Comparison of ENCODE assay signal across 20 cellular contexts in the genomic region with DNA sequence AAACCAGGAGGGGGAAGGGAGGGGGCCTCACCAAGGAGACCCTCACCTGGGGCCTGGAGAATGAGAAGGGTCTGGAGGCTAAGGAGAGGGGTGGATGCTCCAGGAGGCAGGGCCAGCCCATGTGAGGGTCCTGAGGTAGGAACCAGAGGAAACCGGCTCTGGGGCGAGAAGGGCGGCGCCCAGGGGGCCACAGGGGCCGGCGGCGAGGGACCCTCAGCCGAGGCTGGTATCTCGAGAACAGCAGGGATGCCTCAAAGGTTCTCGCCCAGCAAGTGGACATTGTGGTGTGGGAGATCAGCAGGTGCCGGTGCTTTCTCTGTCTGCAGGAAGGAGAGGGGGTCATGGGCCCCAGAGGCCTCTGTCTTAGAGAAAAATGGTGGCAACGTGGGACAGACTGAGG. TPM values are rescaled to one million over a fixed set of nuclear protein-coding genes. Genes with fewer than 3 reads are reported as not detected.
DNase-seq lines count a peak whose midpoint lies in the region; ATAC-seq and TF ChIP-seq lines count a peak whose summit lies in the region.
"Had no signal": no experiment of that assay in that cellular context is flagged by ENCODE, and none has a peak within 500 bp of the region (broad histone marks: within the 10 kb centered on the region; RNA-seq: fewer than 3 reads in every experiment).

No MANE protein-coding gene starts in this region.

- H3K27ac Mint-ChIP-seq in nephron, result peak overlapping the region; percentile 71 to 88 (median 86)
- H3K27ac Mint-ChIP-seq: B cell; CD8-positive, alpha-beta T cell had no signal

- no peaks in the 10 kb centered on the region for H3K79me2 ChIP-seq in smooth muscle cell (ENCODE audit: low read depth)

- TF ChIP-seq CTCF in cardiac muscle cell (IDR thresholded peaks at IDR 0.05; ENCODE audit: low read depth, low read length) (no peak), WERI-Rb-1 (IDR thresholded peaks at IDR 0.05; ENCODE audit: low read depth, low read length) (no peak), nephron (IDR thresholded peaks at IDR 0.05; ENCODE audit: unreplicated experiment in 3 of 3) (no peak), smooth muscle cell (IDR thresholded peaks at IDR 0.05; ENCODE audit: borderline replicate concordance, insufficient read depth, poor library complexity, severe bottlenecking) (no peak), coronary artery (IDR thresholded peaks at IDR 0.05) (no peak)

- no peaks in the 10 kb centered on the region for H3K9me3 Mint-ChIP-seq in nephron
- H3K9me3 Mint-ChIP-seq: CD8-positive, alpha-beta T cell; IgD-negative memory B cell had no signal

- peak overlapping the region in 1 of 3 experiments; percentile 46 for H3K4me3 Mint-ChIP-seq in nephron
- H3K4me3 Mint-ChIP-seq: B cell; CD8-positive, alpha-beta T cell; IgD-negative memory B cell had no signal

- ATAC-seq in Right ventricle myocardium inferior, result no peak
- ATAC-seq: CD8-positive, alpha-beta T cell had no signal

- WGBS in smooth muscle cell (ENCODE audit: low lambda C conversion rate), result 84% methylated on average over 12 of the region's 12 CpGs

- H3K27me3 Mint-ChIP-seq in nephron (ENCODE audit: low read depth), result peaks cover 4% of the 10 kb centered on the region
- H3K27me3 Mint-ChIP-seq: B cell, IgD-negative memory B cell had no signal

- no peak overlapping the region for H3K9ac ChIP-seq in smooth muscle cell (ENCODE audit: low read depth)

- no peaks in the 10 kb centered on the region for H3K36me3 Mint-ChIP-seq in nephron (ENCODE audit: low read depth)
- H3K36me3 Mint-ChIP-seq: CD8-positive, alpha-beta T cell; IgD-negative memory B cell had no signal

- H3K36me3 ChIP-seq in cardiac muscle cell (no peaks in the 10 kb centered on the region), WERI-Rb-1 (no peaks in the 10 kb centered on the region), smooth muscle cell (ENCODE audit: low read depth) (no peaks in the 10 kb centered on the region)
- H3K36me3 ChIP-seq: SJCRH30 had no signal

- H3K27me3 ChIP-seq in cardiac muscle cell (no peaks in the 10 kb centered on the region), WERI-Rb-1 (ENCODE audit: insufficient read depth, low read depth, severe bottlenecking) (no peaks in the 10 kb centered on the region), smooth muscle cell (ENCODE audit: low read depth) (no peaks in the 10 kb centered on the region)

- no peak overlapping the region for H2AFZ ChIP-seq in smooth muscle cell (ENCODE audit: low read depth)

- H3K4me2 ChIP-seq in smooth muscle cell, result peak overlapping the region; percentile 71

- no peak for DNase-seq in cardiac muscle cell (ENCODE audit: low read depth in 1 of 2, low spot score in 1 of 2)
- no peak for DNase-seq in Right ventricle myocardium inferior (ENCODE audit: missing footprints)
- DNase-seq in WERI-Rb-1, result no peak
- DNase-seq in smooth muscle cell (lab: John Stamatoyannopoulos, UW; ENCODE audit: unreplicated experiment), result no peak
- DNase-seq in NCI-H446 (lab: John Stamatoyannopoulos, UW), result no peak
- DNase-seq in mucosa of gallbladder (ENCODE audit: low spot score), result no peak
- DNase-seq in coronary artery (ENCODE audit: low spot score), result no peak
- DNase-seq: CD8-positive, alpha-beta T cell; Karpas-422; NCI-H1048; NCI-H1436; NCI-H1930; NCI-H226; NCI-H524 treated with DMSO at 0.1 percent for 48 hours had no signal

- H3K27ac ChIP-seq in cardiac muscle cell (peak overlapping the region; percentile 67), WERI-Rb-1 (peak overlapping the region; percentile 78), smooth muscle cell (ENCODE audit: low read depth) (no peak overlapping the region), coronary artery (no peak overlapping the region)
- H3K27ac ChIP-seq: 22Rv1, HL-60, SJCRH30 had no signal

- H4K20me1 ChIP-seq in smooth muscle cell (ENCODE audit: low read depth), result no peaks in the 10 kb centered on the region

- H3K4me3 ChIP-seq in cardiac muscle cell (no peak overlapping the region), WERI-Rb-1 (ENCODE audit: low read depth, low read length) (no peak overlapping the region), smooth muscle cell (peak overlapping the region; percentile 4), coronary artery (no peak overlapping the region)
- H3K4me3 ChIP-seq: SJCRH30 had no signal

- intact Hi-C loops in Right ventricle myocardium inferior (cut with DNase I), result no loop called here

- H3K4me1 ChIP-seq in cardiac muscle cell (ENCODE audit: low read depth) (peaks cover 39% of the 10 kb centered on the region), smooth muscle cell (ENCODE audit: low read depth) (peaks cover 18% of the 10 kb centered on the region)
- H3K4me1 ChIP-seq: SJCRH30 had no signal

- peaks cover 53% of the 10 kb centered on the region for H3K4me1 Mint-ChIP-seq in nephron
- H3K4me1 Mint-ChIP-seq: B cell had no signal

- no peaks in the 10 kb centered on the region for H3F3A ChIP-seq in smooth muscle cell (ENCODE audit: low read depth)

- H3K9me3 ChIP-seq in cardiac muscle cell (ENCODE audit: low read depth) (no peaks in the 10 kb centered on the region), WERI-Rb-1 (ENCODE audit: severe bottlenecking) (no peaks in the 10 kb centered on the region), smooth muscle cell (replicated peaks; ENCODE audit: low read depth) (no peaks in the 10 kb centered on the region)
- H3K9me3 ChIP-seq: SJCRH30 had no signal

RNA-seq across cellular contexts. Expression of a gene that starts 47.9 kb away (rescaled TPM):
- total RNA-seq in cardiac muscle cell (108 and 127 TPM in 2 replicates), Right ventricle myocardium inferior (40.0 TPM), smooth muscle cell (171 and 194 TPM in 2 replicates), mucosa of gallbladder (59.4 TPM)
- polyA plus RNA-seq in cardiac muscle cell (64.6 and 96.7 TPM in 2 replicates), smooth muscle cell (303 and 392 TPM in 2 replicates)
- total RNA-seq: SJCRH30 had no signal
- polyA plus RNA-seq: IgD-negative memory B cell had no signal

Comparison
In these comparisons a context has a peak if more than half of its experiments do, and no peak if none do; other contexts are left out.
1. H3K27ac ChIP-seq: peak in cardiac muscle cell (single experiment) and WERI-Rb-1 (single experiment); none in smooth muscle cell (single experiment) and coronary artery (0 of 2).